In genomic region chr6:159693894-159694545, GRCh38 we compare ENCODE assay signal across 8 cellular contexts. TPM values are rescaled to one million over a fixed set of nuclear protein-coding genes. Genes with fewer than 3 reads are reported as not detected.
DNase-seq lines count a peak whose midpoint lies in the region; ATAC-seq and TF ChIP-seq lines count a peak whose summit lies in the region.

No MANE protein-coding gene starts in this region.

- H3K27ac Mint-ChIP-seq in CD14-positive monocyte = peak overlapping the region; percentile 95 to 99 (median 97)
- H3K27ac Mint-ChIP-seq in activated naive CD4-positive, alpha-beta T cell treated with anti-CD3 and anti-CD28 coated beads for 36 hours = peak overlapping the region; percentile 96

- H3K36me3 Mint-ChIP-seq in CD14-positive monocyte = peaks cover 13 to 27% of the 10 kb centered on the region in 2 donors
- H3K36me3 Mint-ChIP-seq in activated naive CD4-positive, alpha-beta T cell treated with anti-CD3 and anti-CD28 coated beads for 36 hours (ENCODE audit: low read depth) = peaks cover 23% of the 10 kb centered on the region

- no peak for TF ChIP-seq CTCF in CD14-positive monocyte (IDR thresholded peaks at IDR 0.05)
- TF ChIP-seq CTCF in omental fat pad (IDR thresholded peaks at IDR 0.05) = no peak

- H3K27me3 Mint-ChIP-seq in CD14-positive monocyte (ENCODE audit: low read depth in 3 of 3) = peaks cover 0 to 4% (median 0%) of the 10 kb centered on the region in 3 donors
- H3K27me3 Mint-ChIP-seq in activated naive CD4-positive, alpha-beta T cell treated with anti-CD3 and anti-CD28 coated beads for 36 hours (ENCODE audit: low read depth) = no peaks in the 10 kb centered on the region

- peak overlapping the region; percentile 86 to 91 for H3K4me3 Mint-ChIP-seq in CD14-positive monocyte
- peak overlapping the region; percentile 94 for H3K4me3 Mint-ChIP-seq in activated naive CD4-positive, alpha-beta T cell treated with anti-CD3 and anti-CD28 coated beads for 36 hours

- CTCF ChIA-PET in activated naive CD4-positive, alpha-beta T cell treated with anti-CD3 and anti-CD28 coated beads for 36 hours (lab: Charles Lee) = interaction anchor here (0.6 kb wide), 1 partner anchor 135 kb away, joined by 3 read pairs; no protein-coding TSS in a partner anchor

- H3K9me3 Mint-ChIP-seq in CD14-positive monocyte = peaks cover 0 to under 1% (median 0%) of the 10 kb centered on the region in 7 donors
- no peaks in the 10 kb centered on the region for H3K9me3 Mint-ChIP-seq in activated naive CD4-positive, alpha-beta T cell treated with anti-CD3 and anti-CD28 coated beads for 36 hours

- intact Hi-C loops in CD14-positive monocyte (cut with micrococcal nuclease) = loop anchor here (2.0 to 10.0 kb wide), 5 partner anchors 33 to 281 kb away; partner anchors contain the start of genes MRPL18 (in 1 of the 2), TCP1 (in 1 of the 2) and WTAP (in 1 of the 2)
- intact Hi-C loops in activated naive CD4-positive, alpha-beta T cell treated with anti-CD3 and anti-CD28 coated beads for 36 hours (cut with micrococcal nuclease) = loop anchor here (1.0 to 5.0 kb wide), 8 partner anchors 33 to 1047 kb away; partner anchors contain the start of genes ACAT2, EZR, TCP1 and WTAP

- ATAC-seq in GM21737 (IDR thresholded peaks at IDR 0.05; ENCODE audit: unreplicated experiment) (peak; percentile 1), omental fat pad (ENCODE audit: low FRiP score) (peak; percentile 46), GM21786 (IDR thresholded peaks at IDR 0.05; ENCODE audit: unreplicated experiment) (no peak)

- H3K4me1 Mint-ChIP-seq in CD14-positive monocyte = peaks cover 44% of the 10 kb centered on the region
- peaks cover 28% of the 10 kb centered on the region for H3K4me1 Mint-ChIP-seq in activated naive CD4-positive, alpha-beta T cell treated with anti-CD3 and anti-CD28 coated beads for 36 hours (ENCODE audit: low read depth)

- DNase-seq in CD14-positive monocyte (ENCODE audit: low spot score) (peak; percentile 84), NCI-H460 (ENCODE audit: extremely low read depth, low read depth) (peak; percentile 52), glomerular endothelial cell (ENCODE audit: extremely low read depth, low read depth, low spot score) (peak; percentile 85), omental fat pad (ENCODE audit: low spot score) (no peak), mesenteric fat pad (ENCODE audit: low spot score) (no peak)
- peak; percentile 74 for DNase-seq in activated naive CD4-positive, alpha-beta T cell treated with anti-CD3 and anti-CD28 coated beads for 36 hours

RNA-seq across cellular contexts. Expression of gene SOD2, which starts 1.0 kb away (rescaled TPM):
- 100 to 1,000 TPM; 447 to 569 TPM for polyA plus RNA-seq in CD14-positive monocyte
- total RNA-seq in NCI-H460 (2014; rRNA removed; shearing (Covaris generic)) = 125 and 135 TPM in 2 replicates
- polyA plus RNA-seq in NCI-H460 (2014; cell fraction: nucleus; rRNA removed) = 75.0 and 75.9 TPM in 2 replicates
- total RNA-seq in activated naive CD4-positive, alpha-beta T cell treated with anti-CD3 and anti-CD28 coated beads for 36 hours = 100 to 1,000 TPM; 256 to 260 TPM
- total RNA-seq in glomerular endothelial cell = 233 and 764 TPM in 2 replicates
- 1,000 to 10,000 TPM in 2 of 4 donors, 100 to 1,000 TPM in 2; 455 to 1,833 (median 1,242) TPM for total RNA-seq in omental fat pad
- total RNA-seq in mesenteric fat pad = 1,141 TPM

RNA-seq across cellular contexts. Expression of gene WTAP, which starts 33.3 kb away (rescaled TPM):
- polyA plus RNA-seq in CD14-positive monocyte = 10 to 100 TPM; 94.7 to 95.9 TPM
- total RNA-seq in NCI-H460 (2014; rRNA removed; shearing (Covaris generic)) = 57.4 and 65.7 TPM in 2 replicates
- 30.1 and 36.5 TPM in 2 replicates for polyA plus RNA-seq in NCI-H460 (2014; cell fraction: nucleus; rRNA removed)
- 10 to 100 TPM; 87.5 to 91.6 TPM for total RNA-seq in activated naive CD4-positive, alpha-beta T cell treated with anti-CD3 and anti-CD28 coated beads for 36 hours
- total RNA-seq in glomerular endothelial cell (67.3 and 78.2 TPM in 2 replicates), omental fat pad (100 to 1,000 TPM in 2 of 4 donors, 10 to 100 TPM in 2; 74.8 to 202 (median 133) TPM), mesenteric fat pad (82.8 TPM)

Comparison
In these comparisons a context has a peak if more than half of its experiments do, and no peak if none do; other contexts are left out.
1. DNase-seq: peak in CD14-positive monocyte (single experiment), NCI-H460 (single experiment), activated naive CD4-positive, alpha-beta T cell treated with anti-CD3 and anti-CD28 coated beads for 36 hours (single experiment) and glomerular endothelial cell (single experiment); none in omental fat pad (single experiment) and mesenteric fat pad (single experiment).